In the genomic region with DNA sequence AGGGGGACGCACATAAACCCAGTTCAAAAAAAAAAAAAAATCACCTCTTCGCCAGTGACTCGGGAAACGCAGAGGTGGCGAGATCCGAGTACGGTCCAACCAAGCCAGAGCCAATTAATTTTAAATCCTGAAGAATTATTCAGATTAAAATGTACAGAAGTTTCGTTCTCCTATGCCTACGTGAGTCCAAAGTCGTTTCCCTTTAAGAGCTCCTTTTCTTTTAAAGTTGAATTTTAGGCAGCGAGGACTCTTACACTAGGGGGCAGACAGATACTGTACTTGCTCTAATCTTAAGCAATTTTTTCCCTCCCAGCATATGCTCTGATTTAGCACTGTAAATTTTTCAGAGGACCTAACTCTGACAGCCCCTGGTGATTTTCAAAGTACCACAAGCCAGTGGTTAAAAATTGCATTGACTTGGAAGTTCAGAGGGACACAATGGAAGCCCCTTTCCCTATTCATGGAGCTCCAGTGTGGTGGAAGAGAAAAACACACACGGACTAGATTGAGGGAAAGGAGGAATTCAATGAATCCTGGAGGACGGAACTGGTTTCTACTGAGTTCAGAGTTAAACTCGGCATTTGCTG, we compare ENCODE assay signal across 9 cellular contexts. TPM values are rescaled to one million over a fixed set of nuclear protein-coding genes. Genes with fewer than 3 reads are reported as not detected.
DNase-seq lines count a peak whose midpoint lies in the region; ATAC-seq and TF ChIP-seq lines count a peak whose summit lies in the region.
"Had no signal": no experiment of that assay in that cellular context is flagged by ENCODE, and none has a peak within 500 bp of the region (broad histone marks: within the 10 kb centered on the region; RNA-seq: fewer than 3 reads in every experiment).

No MANE protein-coding gene starts in this region.

- no peaks in the 10 kb centered on the region for H3K9me3 ChIP-seq in ovary
- H3K9me3 ChIP-seq: neutrophil had no signal

- intact Hi-C loops in ovary (cut with DNase I) = loop anchor here (5.0 to 10.0 kb wide), 9 partner anchors 142 to 1062 kb away; no protein-coding TSS in a partner anchor

- no peak overlapping the region for H3K27ac Mint-ChIP-seq in activated T-cell treated with anti-CD3 and anti-CD28 coated beads, Interleukin-2, amount 50 U/mL, for 72 hours

- H3K27me3 Mint-ChIP-seq in activated T-cell treated with anti-CD3 and anti-CD28 coated beads, Interleukin-2, amount 50 U/mL, for 72 hours (ENCODE audit: low read depth) = peaks cover 86% of the 10 kb centered on the region

- no peak for ATAC-seq in activated T-cell treated with anti-CD3 and anti-CD28 coated beads, Interleukin-2, amount 50 U/mL, for 72 hours (replicated peaks in 1 of 2)
- peak; percentile 74 for ATAC-seq in SK-N-SH treated with all-trans-retinoic acid at 6 μM for 48 hours
- no peak for ATAC-seq in HG03354 (IDR thresholded peaks at IDR 0.05; ENCODE audit: poor library complexity, severe bottlenecking, unreplicated experiment)

- H3K9me3 Mint-ChIP-seq in activated T-cell treated with anti-CD3 and anti-CD28 coated beads, Interleukin-2, amount 50 U/mL, for 72 hours = peaks cover 0 to 1% of the 10 kb centered on the region in 2 donors

- peak overlapping the region; percentile 44 to 75 for H3K4me3 Mint-ChIP-seq in activated T-cell treated with anti-CD3 and anti-CD28 coated beads, Interleukin-2, amount 50 U/mL, for 72 hours

- 0 to 1% (median 0%) methylated on average over 14 of the region's 14 CpGs for WGBS in ovary, 3 donors

- H3K4me1 ChIP-seq in ovary (ENCODE audit: insufficient read depth) = peaks cover 3% of the 10 kb centered on the region

- H3K27me3 ChIP-seq in ovary = no peaks in the 10 kb centered on the region

- peak overlapping the region; percentile 82 to 98 for H3K27ac ChIP-seq in ovary
- H3K27ac ChIP-seq: neutrophil had no signal

- H3K4me3 ChIP-seq in ovary = peak overlapping the region; percentile 73

- H3K36me3 ChIP-seq in ovary = no peaks in the 10 kb centered on the region
- H3K36me3 ChIP-seq: neutrophil had no signal

- H3K4me1 Mint-ChIP-seq in activated T-cell treated with anti-CD3 and anti-CD28 coated beads, Interleukin-2, amount 50 U/mL, for 72 hours (ENCODE audit: low read depth) = peaks cover 26% of the 10 kb centered on the region

- TF ChIP-seq CTCF in ovary (IDR thresholded peaks at IDR 0.05) = peak; percentile 61 to 85 (median 85)

- TF ChIP-seq POLR2A in ovary (IDR thresholded peaks at IDR 0.05) = no peak

- no peak for DNase-seq in activated T-cell treated with anti-CD3 and anti-CD28 coated beads, Interleukin-2, amount 50 U/mL, for 72 hours
- DNase-seq in activated T-cell treated with anti-CD3 and anti-CD28 coated beads for 4 hours (no peak), M059J (ENCODE audit: low read depth) (peak; percentile 89), fibroblast of the conjunctiva (ENCODE audit: low read depth) (peak; percentile 90), ovary (peak in 2 of 5 donors; percentile 36 to 58)
- DNase-seq in activated T-cell treated with anti-CD3 and anti-CD28 coated beads, Interleukin-2, amount 50 U/mL, for 48 hours = no peak

- peaks cover 4 to 5% of the 10 kb centered on the region in 2 donors for H3K36me3 Mint-ChIP-seq in activated T-cell treated with anti-CD3 and anti-CD28 coated beads, Interleukin-2, amount 50 U/mL, for 72 hours (ENCODE audit: insufficient read depth in 2 of 2)

- TF ChIP-seq EP300 in ovary (IDR thresholded peaks at IDR 0.05) = no peak

TF ChIP-seq in SK-N-SH treated with all-trans-retinoic acid at 6 μM for 48 hours, 23 proteins besides CTCF, POLR2A, EP300 and RAD21:
- TF ChIP-seq CREB5 (CRISPR knock-in tag; IDR thresholded peaks at IDR 0.05; ENCODE audit: low read depth) (no peak), CSDC2 (CRISPR knock-in tag; IDR thresholded peaks at IDR 0.05) (no peak), ARNTL (CRISPR knock-in tag; IDR thresholded peaks at IDR 0.05; ENCODE audit: borderline replicate concordance, low read depth) (no peak)
- TF ChIP-seq, protein P1, sequence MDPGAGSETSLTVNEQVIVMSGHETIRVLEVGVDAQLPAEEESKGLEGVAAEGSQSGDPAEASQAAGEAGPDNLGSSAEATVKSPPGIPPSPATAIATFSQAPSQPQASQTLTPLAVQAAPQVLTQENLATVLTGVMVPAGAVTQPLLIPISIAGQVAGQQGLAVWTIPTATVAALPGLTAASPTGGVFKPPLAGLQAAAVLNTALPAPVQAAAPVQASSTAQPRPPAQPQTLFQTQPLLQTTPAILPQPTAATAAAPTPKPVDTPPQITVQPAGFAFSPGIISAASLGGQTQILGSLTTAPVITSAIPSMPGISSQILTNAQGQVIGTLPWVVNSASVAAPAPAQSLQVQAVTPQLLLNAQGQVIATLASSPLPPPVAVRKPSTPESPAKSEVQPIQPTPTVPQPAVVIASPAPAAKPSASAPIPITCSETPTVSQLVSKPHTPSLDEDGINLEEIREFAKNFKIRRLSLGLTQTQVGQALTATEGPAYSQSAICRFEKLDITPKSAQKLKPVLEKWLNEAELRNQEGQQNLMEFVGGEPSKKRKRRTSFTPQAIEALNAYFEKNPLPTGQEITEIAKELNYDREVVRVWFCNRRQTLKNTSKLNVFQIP (CRISPR knock-in tag; IDR thresholded peaks at IDR 0.05; ENCODE audit: borderline replicate concordance, low read depth) = no peak
- TF ChIP-seq, protein P2, sequence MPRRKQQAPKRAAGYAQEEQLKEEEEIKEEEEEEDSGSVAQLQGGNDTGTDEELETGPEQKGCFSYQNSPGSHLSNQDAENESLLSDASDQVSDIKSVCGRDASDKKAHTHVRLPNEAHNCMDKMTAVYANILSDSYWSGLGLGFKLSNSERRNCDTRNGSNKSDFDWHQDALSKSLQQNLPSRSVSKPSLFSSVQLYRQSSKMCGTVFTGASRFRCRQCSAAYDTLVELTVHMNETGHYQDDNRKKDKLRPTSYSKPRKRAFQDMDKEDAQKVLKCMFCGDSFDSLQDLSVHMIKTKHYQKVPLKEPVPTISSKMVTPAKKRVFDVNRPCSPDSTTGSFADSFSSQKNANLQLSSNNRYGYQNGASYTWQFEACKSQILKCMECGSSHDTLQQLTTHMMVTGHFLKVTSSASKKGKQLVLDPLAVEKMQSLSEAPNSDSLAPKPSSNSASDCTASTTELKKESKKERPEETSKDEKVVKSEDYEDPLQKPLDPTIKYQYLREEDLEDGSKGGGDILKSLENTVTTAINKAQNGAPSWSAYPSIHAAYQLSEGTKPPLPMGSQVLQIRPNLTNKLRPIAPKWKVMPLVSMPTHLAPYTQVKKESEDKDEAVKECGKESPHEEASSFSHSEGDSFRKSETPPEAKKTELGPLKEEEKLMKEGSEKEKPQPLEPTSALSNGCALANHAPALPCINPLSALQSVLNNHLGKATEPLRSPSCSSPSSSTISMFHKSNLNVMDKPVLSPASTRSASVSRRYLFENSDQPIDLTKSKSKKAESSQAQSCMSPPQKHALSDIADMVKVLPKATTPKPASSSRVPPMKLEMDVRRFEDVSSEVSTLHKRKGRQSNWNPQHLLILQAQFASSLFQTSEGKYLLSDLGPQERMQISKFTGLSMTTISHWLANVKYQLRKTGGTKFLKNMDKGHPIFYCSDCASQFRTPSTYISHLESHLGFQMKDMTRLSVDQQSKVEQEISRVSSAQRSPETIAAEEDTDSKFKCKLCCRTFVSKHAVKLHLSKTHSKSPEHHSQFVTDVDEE (CRISPR knock-in tag; IDR thresholded peaks at IDR 0.05) = no peak
TF ChIP-seq in SK-N-SH treated with all-trans-retinoic acid at 6 μM for 48 hours: peak in this region for 0.

RNA-seq across cellular contexts. Expression of gene NR2F2, which starts 3.3 kb away (rescaled TPM):
- total RNA-seq in activated T-cell treated with anti-CD3 and anti-CD28 coated beads, Interleukin-2, amount 50 U/mL, for 72 hours = not detected
- 34.1 and 37.8 TPM in 2 replicates for total RNA-seq in M059J (2014; rRNA removed; shearing (Covaris generic))
- total RNA-seq in ovary = 100 to 1,000 TPM in 6 of 7 donors, 10 to 100 TPM in 1; 68.6 to 424 (median 343) TPM
- 100 to 1,000 TPM; 230 to 392 TPM for polyA plus RNA-seq in ovary

Comparison
In these comparisons a context has a peak if more than half of its experiments do, and no peak if none do; other contexts are left out.
1. DNase-seq: peak in M059J (single experiment) and fibroblast of the conjunctiva (single experiment); none in activated T-cell treated with anti-CD3 and anti-CD28 coated beads, Interleukin-2, amount 50 U/mL, for 72 hours (0 of 2), activated T-cell treated with anti-CD3 and anti-CD28 coated beads for 4 hours (single experiment) and activated T-cell treated with anti-CD3 and anti-CD28 coated beads, Interleukin-2, amount 50 U/mL, for 48 hours (0 of 2).
2. RNA of gene NR2F2, which starts 3.3 kb away (total RNA-seq): 68.6 to 424 TPM in ovary and 34.1 to 37.8 TPM in M059J; not detected in activated T-cell treated with anti-CD3 and anti-CD28 coated beads, Interleukin-2, amount 50 U/mL, for 72 hours; every median in the first group is over 10 times any median in the second.